ENCODE assay signal across 24 cellular contexts in genomic region chr11:80136991-80137390, GRCh38.
DNase-seq lines count a peak whose midpoint lies in the region; FAIRE-seq and TF ChIP-seq lines count a peak whose summit lies in the region.
"Had no signal": no experiment of that assay in that cellular context is flagged by ENCODE, and none has a peak within 500 bp of the region (broad histone marks: within the 10 kb centered on the region; RNA-seq: fewer than 3 reads in every experiment).

No MANE protein-coding gene starts in this region.

- no peak overlapping the region for H2AFZ ChIP-seq in osteoblast (ENCODE audit: low read length)

- H4K20me1 ChIP-seq in osteoblast (ENCODE audit: insufficient read depth, low read length): no peaks in the 10 kb centered on the region

- peak overlapping the region; percentile 52 for H3K4me2 ChIP-seq in osteoblast (ENCODE audit: insufficient read depth, low read length)

- FAIRE-seq in RCC 7860 (lab: Jason Lieb, UNC) (peak; percentile 86), GM19239 (lab: Jason Lieb, UNC) (no peak)
- FAIRE-seq: G401.6 had no signal

- DNase-seq in EL (peak; percentile 70), RCC 7860 (ENCODE audit: low spot score) (peak; percentile 83), fibroblast of the aortic adventitia (ENCODE audit: low read depth) (peak; percentile 39), osteoblast (ENCODE audit: insufficient read length, low spot score, missing footprints) (no peak), NCI-H69 (lab: John Stamatoyannopoulos, UW) (no peak), osteocyte (ENCODE audit: extremely low spot score, unreplicated experiment) (no peak), GM19239 (ENCODE audit: insufficient read length, low spot score) (no peak)
- no peak for DNase-seq in activated CD4-positive, alpha-beta T cell treated with anti-CD3 and anti-CD28 coated beads for 48 hours
- DNase-seq: activated CD4-positive, CD25-positive, alpha-beta regulatory T cell; activated CD8-positive, alpha-beta memory T cell treated with anti-CD3 and anti-CD28 coated beads for 24 hours; activated naive CD4-positive, alpha-beta T cell treated with Interleukin-2 at 50 U/mL for 16 hours; activated T-cell treated with anti-CD3 and anti-CD28 coated beads, Interleukin-2, amount 50 U/mL, for 24 hours; Karpas-422; left colon; natural killer cell; NCI-H1694 treated with DMSO at 0.1 percent for 48 hours; NCI-H748 treated with DMSO at 0.1 percent for 48 hours; Right ventricle myocardium superior; T-helper 9 cell; upper lobe of left lung had no signal

- no peaks in the 10 kb centered on the region for H3K9me3 Mint-ChIP-seq in osteocyte (ENCODE audit: unreplicated experiment)

- H3K36me3 ChIP-seq in osteoblast (ENCODE audit: insufficient read depth, low read length): no peaks in the 10 kb centered on the region
- H3K36me3 ChIP-seq: upper lobe of left lung had no signal

- no peak overlapping the region for H3K4me3 Mint-ChIP-seq in osteocyte (ENCODE audit: unreplicated experiment)
- H3K4me3 Mint-ChIP-seq: activated T-cell treated with anti-CD3 and anti-CD28 coated beads, Interleukin-2, amount 50 U/mL, for 24 hours; central memory CD8-positive, alpha-beta T cell; mesothelial cell of epicardium; natural killer cell had no signal

- peaks cover 16% of the 10 kb centered on the region for H3K4me1 ChIP-seq in osteoblast (ENCODE audit: insufficient read depth, low read length)
- H3K4me1 ChIP-seq: upper lobe of left lung had no signal

- H3K9me3 ChIP-seq in osteoblast (ENCODE audit: low read depth, low read length): no peaks in the 10 kb centered on the region
- H3K9me3 ChIP-seq: upper lobe of left lung had no signal

- H3K27ac ChIP-seq in osteoblast (ENCODE audit: low read depth, low read length): peak overlapping the region; percentile 44
- H3K27ac ChIP-seq: C4-2B, upper lobe of left lung had no signal

- TF ChIP-seq CTCF in fibroblast of the aortic adventitia (IDR thresholded peaks at IDR 0.05; ENCODE audit: insufficient read depth, low read length) (no peak), osteoblast (IDR thresholded peaks at IDR 0.05; ENCODE audit: extremely low read depth, low read depth, low read length) (no peak), osteocyte (IDR thresholded peaks at IDR 0.05) (no peak)

- H3K36me3 Mint-ChIP-seq in osteocyte (ENCODE audit: unreplicated experiment): no peaks in the 10 kb centered on the region
- H3K36me3 Mint-ChIP-seq: mesothelial cell of epicardium had no signal

- H3K79me2 ChIP-seq in osteoblast (ENCODE audit: insufficient read depth, low read length): no peaks in the 10 kb centered on the region

- H3K4me3 ChIP-seq in fibroblast of the aortic adventitia (ENCODE audit: low read depth, low read length) (no peak overlapping the region), osteoblast (ENCODE audit: insufficient read depth, low read length) (no peak overlapping the region)
- H3K4me3 ChIP-seq: upper lobe of left lung had no signal

- peaks cover 7% of the 10 kb centered on the region for H3K27me3 Mint-ChIP-seq in osteocyte (ENCODE audit: unreplicated experiment)
- H3K27me3 Mint-ChIP-seq: activated T-cell treated with anti-CD3 and anti-CD28 coated beads, Interleukin-2, amount 50 U/mL, for 24 hours; central memory CD8-positive, alpha-beta T cell had no signal

- H3K4me1 Mint-ChIP-seq in osteocyte (ENCODE audit: unreplicated experiment): no peaks in the 10 kb centered on the region
- H3K4me1 Mint-ChIP-seq: central memory CD8-positive, alpha-beta T cell; natural killer cell had no signal

- no peaks in the 10 kb centered on the region for H3K27me3 ChIP-seq in osteoblast (ENCODE audit: insufficient read depth, low read length)
- H3K27me3 ChIP-seq: upper lobe of left lung had no signal

- H3K27ac Mint-ChIP-seq in osteocyte (ENCODE audit: unreplicated experiment): no peak overlapping the region
- H3K27ac Mint-ChIP-seq: activated T-cell treated with anti-CD3 and anti-CD28 coated beads, Interleukin-2, amount 50 U/mL, for 24 hours; mesothelial cell of epicardium; natural killer cell had no signal

Comparison
In these comparisons a context has a peak if more than half of its experiments do, and no peak if none do; other contexts are left out.
1. DNase-seq: peak in EL (single experiment), RCC 7860 (single experiment) and fibroblast of the aortic adventitia (single experiment); none in osteoblast (single experiment), NCI-H69 (single experiment), osteocyte (single experiment), activated CD4-positive, alpha-beta T cell treated with anti-CD3 and anti-CD28 coated beads for 48 hours (single experiment) and GM19239 (single experiment).